Comparison of ENCODE assay signal across 12 cellular contexts in genomic region chr17:17785407-17785806, GRCh38. TPM values are rescaled to one million over a fixed set of nuclear protein-coding genes. Genes with fewer than 3 reads are reported as not detected.
DNase-seq lines count a peak whose midpoint lies in the region; ATAC-seq and TF ChIP-seq lines count a peak whose summit lies in the region.
"Had no signal": no experiment of that assay in that cellular context is flagged by ENCODE, and none has a peak within 500 bp of the region (broad histone marks: within the 10 kb centered on the region; RNA-seq: fewer than 3 reads in every experiment).

No MANE protein-coding gene starts in this region.

- H3K9ac ChIP-seq in HCT116 (ENCODE audit: low read length), result 0 out of 2 replicates have a peak overlapping the region, but pooled peaks have one; percentile 26
- H3K9ac ChIP-seq in neural progenitor cell, result no peak overlapping the region

- no peak for TF ChIP-seq POLR2A in HCT116 (IDR thresholded peaks at IDR 0.05; ENCODE audit: borderline replicate concordance, extremely low read depth, insufficient read depth, insufficient read length)

- intact Hi-C loops in HCT116 (cut with micrococcal nuclease), result loop anchor here (10.0 kb wide), 1 partner anchor 101 kb away; the partner anchor contains the start of gene RAI1
- intact Hi-C loops in activated CD4-positive, alpha-beta T cell treated with anti-CD3 and anti-CD28 coated beads, Interleukin-2, amount 10 ng/mL, durations not matched to agents 24 days and 14 days (cut with micrococcal nuclease), result no loop called here

- POLR2A ChIA-PET in HCT116 (lab: Charles Lee), result no interaction called here

- H2AFZ ChIP-seq in HCT116 (ENCODE audit: low read depth, low read length, poor library complexity, severe bottlenecking) (no peak overlapping the region), neural progenitor cell (replicated peaks) (no peak overlapping the region)

- H3K27me3 Mint-ChIP-seq in CD4-positive, CD25-positive, alpha-beta regulatory T cell, result peaks cover 17% of the 10 kb centered on the region
- H3K27me3 Mint-ChIP-seq in central memory CD8-positive, alpha-beta T cell, result peaks cover 10% of the 10 kb centered on the region
- peaks cover 5% of the 10 kb centered on the region for H3K27me3 Mint-ChIP-seq in neural progenitor cell (ENCODE audit: insufficient read depth, low read depth)
- peaks cover 16% of the 10 kb centered on the region for H3K27me3 Mint-ChIP-seq in activated CD4-positive, alpha-beta T cell treated with anti-CD3 and anti-CD28 coated beads, Interleukin-2, amount 10 ng/mL, durations not matched to agents 24 days and 14 days

- no peaks in the 10 kb centered on the region for H3K9me2 ChIP-seq in HCT116 (ENCODE audit: insufficient read depth)

- no peaks in the 10 kb centered on the region for H3K9me3 ChIP-seq in CD4-positive, CD25-positive, alpha-beta regulatory T cell (ENCODE audit: control insufficient read depth in 2 of 2, low read length in 2 of 2)
- H3K9me3 ChIP-seq in HCT116 (ENCODE audit: control insufficient read depth in 1 of 2, insufficient read depth in 1 of 2, low read depth in 1 of 2, low read length in 2 of 2) (no peaks in the 10 kb centered on the region), neural progenitor cell (ENCODE audit: low read depth) (no peaks in the 10 kb centered on the region)
- H3K9me3 ChIP-seq: lower lobe of right lung had no signal

- peaks cover 53% of the 10 kb centered on the region for H3F3A ChIP-seq in neural progenitor cell (ENCODE audit: low read depth)

- DNase-seq in CD4-positive, CD25-positive, alpha-beta regulatory T cell, result no peak
- no peak for DNase-seq in HCT116 (ENCODE audit: low read depth, low spot score)
- no peak for DNase-seq in central memory CD8-positive, alpha-beta T cell (ENCODE audit: low spot score in 2 of 2)
- no peak for DNase-seq in neural progenitor cell (ENCODE audit: low spot score)
- DNase-seq in activated CD4-positive, alpha-beta T cell treated with anti-CD3 and anti-CD28 coated beads, Interleukin-2, amount 10 ng/mL, durations not matched to agents 24 days and 14 days, result no peak
- DNase-seq: activated CD8-positive, alpha-beta memory T cell treated with anti-CD3 and anti-CD28 coated beads, Interleukin-2, amount 50 U/mL, for 4 hours; H9; lower lobe of right lung had no signal

- no peaks in the 10 kb centered on the region for H3K36me3 ChIP-seq in CD4-positive, CD25-positive, alpha-beta regulatory T cell (ENCODE audit: control insufficient read depth, insufficient read depth, low read length)
- no peaks in the 10 kb centered on the region for H3K36me3 ChIP-seq in HCT116 (ENCODE audit: control insufficient read depth in 1 of 2, insufficient read depth in 2 of 2, low read length in 2 of 2)
- no peaks in the 10 kb centered on the region for H3K36me3 ChIP-seq in neural progenitor cell
- H3K36me3 ChIP-seq: lower lobe of right lung had no signal

- H3K27me3 ChIP-seq in CD4-positive, CD25-positive, alpha-beta regulatory T cell (ENCODE audit: control insufficient read depth, insufficient read depth, low read length), result no peaks in the 10 kb centered on the region
- H3K27me3 ChIP-seq in HCT116 (ENCODE audit: insufficient read depth, low read length), result no peaks in the 10 kb centered on the region
- H3K27me3 ChIP-seq in neural progenitor cell, result peaks cover 19% of the 10 kb centered on the region

- no peaks in the 10 kb centered on the region for H3K36me3 Mint-ChIP-seq in CD4-positive, CD25-positive, alpha-beta regulatory T cell
- H3K36me3 Mint-ChIP-seq in central memory CD8-positive, alpha-beta T cell (ENCODE audit: insufficient read depth), result peaks cover 2% of the 10 kb centered on the region
- no peaks in the 10 kb centered on the region for H3K36me3 Mint-ChIP-seq in neural progenitor cell
- no peaks in the 10 kb centered on the region for H3K36me3 Mint-ChIP-seq in activated CD4-positive, alpha-beta T cell treated with anti-CD3 and anti-CD28 coated beads, Interleukin-2, amount 10 ng/mL, durations not matched to agents 24 days and 14 days (ENCODE audit: low read depth)

- H4K20me1 ChIP-seq in HCT116 (ENCODE audit: insufficient read depth) (no peaks in the 10 kb centered on the region; the same call in 1 of the 2 replicates), neural progenitor cell (ENCODE audit: low read depth) (peaks cover 97% of the 10 kb centered on the region)

- H3K4me1 ChIP-seq in CD4-positive, CD25-positive, alpha-beta regulatory T cell (ENCODE audit: control insufficient read depth, insufficient read depth, low read length, poor library complexity, severe bottlenecking), result peaks cover 30% of the 10 kb centered on the region
- peaks cover 45 to 62% of the 10 kb centered on the region in 2 experiments for H3K4me1 ChIP-seq in HCT116 (ENCODE audit: control insufficient read depth in 1 of 2, insufficient read depth in 2 of 2, low read length in 2 of 2)
- H3K4me1 ChIP-seq in neural progenitor cell, result peaks cover 63% of the 10 kb centered on the region

- RAD21 ChIA-PET in HCT116 (lab: Charles Lee; ENCODE audit: low non-redundant PET in 1 of 2, low total read pairs in 2 of 2, uncharacterized antibody in 2 of 2, unreplicated experiment in 2 of 2), result no interaction called here

- TF ChIP-seq CTCF in HCT116 (IDR thresholded peaks at IDR 0.05 in 2 of 3, conservative IDR thresholded peaks at IDR 0.05 in 1 of 3; ENCODE audit: borderline replicate concordance in 1 of 3, insufficient read depth in 1 of 3, low read depth in 2 of 3, low read length in 2 of 3), result no peak
- TF ChIP-seq CTCF in neural progenitor cell (IDR thresholded peaks at IDR 0.05), result no peak

- H3K4me2 ChIP-seq in HCT116 (ENCODE audit: low read length), result peak overlapping the region; percentile 91
- H3K4me2 ChIP-seq in neural progenitor cell, result peak overlapping the region; percentile 98

- peak overlapping the region; percentile 58 to 85 (median 66) for H3K4me3 Mint-ChIP-seq in CD4-positive, CD25-positive, alpha-beta regulatory T cell
- H3K4me3 Mint-ChIP-seq in central memory CD8-positive, alpha-beta T cell, result peak overlapping the region; percentile 82
- peak overlapping the region; percentile 75 for H3K4me3 Mint-ChIP-seq in neural progenitor cell
- H3K4me3 Mint-ChIP-seq in activated CD4-positive, alpha-beta T cell treated with anti-CD3 and anti-CD28 coated beads, Interleukin-2, amount 10 ng/mL, durations not matched to agents 24 days and 14 days, result no peak overlapping the region
- H3K4me3 Mint-ChIP-seq: endodermal cell had no signal

- H3K9me3 Mint-ChIP-seq in CD4-positive, CD25-positive, alpha-beta regulatory T cell, result peaks cover 0 to 1% (median 0%) of the 10 kb centered on the region in 7 donors
- no peaks in the 10 kb centered on the region for H3K9me3 Mint-ChIP-seq in central memory CD8-positive, alpha-beta T cell
- no peaks in the 10 kb centered on the region for H3K9me3 Mint-ChIP-seq in neural progenitor cell
- H3K9me3 Mint-ChIP-seq in activated CD4-positive, alpha-beta T cell treated with anti-CD3 and anti-CD28 coated beads, Interleukin-2, amount 10 ng/mL, durations not matched to agents 24 days and 14 days, result no peaks in the 10 kb centered on the region
- H3K9me3 Mint-ChIP-seq: endodermal cell, H9 had no signal

- peaks cover 42% of the 10 kb centered on the region for H3K79me2 ChIP-seq in HCT116 (ENCODE audit: insufficient read depth, low read length)
- peaks cover 16% of the 10 kb centered on the region for H3K79me2 ChIP-seq in neural progenitor cell (ENCODE audit: low read depth)

- H3K4me3 ChIP-seq in CD4-positive, CD25-positive, alpha-beta regulatory T cell (ENCODE audit: low read depth, low read length), result no peak overlapping the region
- H3K4me3 ChIP-seq in HCT116 (replicated peaks in 1 of 2; ENCODE audit: low read depth in 1 of 2, low read length in 2 of 2) (no peak overlapping the region), neural progenitor cell (no peak overlapping the region)
- H3K4me3 ChIP-seq: lower lobe of right lung had no signal

- no TSS peak for BruUV-seq in HCT116 (replicated peaks; lab: Mats Ljungman, UMichigan)

- ATAC-seq in CD4-positive, CD25-positive, alpha-beta regulatory T cell (ENCODE audit: low read depth in 2 of 2), result no peak
- ATAC-seq in HCT116, result no peak
- ATAC-seq in central memory CD8-positive, alpha-beta T cell (replicated peaks; ENCODE audit: extremely low read depth, poor library complexity, severe bottlenecking), result no peak
- no peak for ATAC-seq in GM19452 (IDR thresholded peaks at IDR 0.05; ENCODE audit: unreplicated experiment)
- no peak for ATAC-seq in HG03097 (IDR thresholded peaks at IDR 0.05; ENCODE audit: low FRiP score, unreplicated experiment)
- ATAC-seq: lower lobe of right lung, PC-3 had no signal

- peaks cover 0 to 27% (median 10%) of the 10 kb centered on the region in 4 donors for H3K4me1 Mint-ChIP-seq in CD4-positive, CD25-positive, alpha-beta regulatory T cell
- H3K4me1 Mint-ChIP-seq in central memory CD8-positive, alpha-beta T cell, result peaks cover 30% of the 10 kb centered on the region
- peaks cover 70% of the 10 kb centered on the region for H3K4me1 Mint-ChIP-seq in neural progenitor cell
- peaks cover 10% of the 10 kb centered on the region for H3K4me1 Mint-ChIP-seq in activated CD4-positive, alpha-beta T cell treated with anti-CD3 and anti-CD28 coated beads, Interleukin-2, amount 10 ng/mL, durations not matched to agents 24 days and 14 days

- CTCF ChIA-PET in HCT116 (lab: Charles Lee), result no interaction called here

- no peak for TF ChIP-seq RAD21 in HCT116 (IDR thresholded peaks at IDR 0.05; ENCODE audit: low read depth)

- H3K27ac Mint-ChIP-seq in CD4-positive, CD25-positive, alpha-beta regulatory T cell, result peak overlapping the region in 1 of 3 donors; percentile 88
- H3K27ac Mint-ChIP-seq in central memory CD8-positive, alpha-beta T cell (ENCODE audit: low read depth), result peak overlapping the region; percentile 85
- H3K27ac Mint-ChIP-seq in neural progenitor cell, result peak overlapping the region; percentile 72
- no peak overlapping the region for H3K27ac Mint-ChIP-seq in activated CD4-positive, alpha-beta T cell treated with anti-CD3 and anti-CD28 coated beads, Interleukin-2, amount 10 ng/mL, durations not matched to agents 24 days and 14 days
- H3K27ac Mint-ChIP-seq: endodermal cell, H9 had no signal

- H3K27ac ChIP-seq in CD4-positive, CD25-positive, alpha-beta regulatory T cell (ENCODE audit: insufficient read depth, low read length, poor library complexity, severe bottlenecking), result no peak overlapping the region
- no peak overlapping the region for H3K27ac ChIP-seq in HCT116 (ENCODE audit: low read depth, low read length)
- H3K27ac ChIP-seq in neural progenitor cell, result no peak overlapping the region
- H3K27ac ChIP-seq: lower lobe of right lung had no signal

RNA-seq across cellular contexts. Expression of gene SREBF1, which starts 51.4 kb away (rescaled TPM):
- total RNA-seq in CD4-positive, CD25-positive, alpha-beta regulatory T cell, result 141 TPM
- 1 to 10 TPM; 4.5 to 6.7 (median 6.0) TPM for polyA plus RNA-seq in CD4-positive, CD25-positive, alpha-beta regulatory T cell
- total RNA-seq in HCT116 (2021; ENCODE audit: unreplicated experiment) (298 TPM), neural progenitor cell (ENCODE audit: low replicate concordance) (12.7 and 41.0 TPM in 2 replicates)
- polyA plus RNA-seq in HCT116 (2012), result 252 and 301 TPM in 2 replicates
- 154 and 171 TPM in 2 replicates for total RNA-seq in activated CD4-positive, alpha-beta T cell treated with anti-CD3 and anti-CD28 coated beads, Interleukin-2, amount 10 ng/mL, durations not matched to agents 24 days and 14 days
